In the genomic region with DNA sequence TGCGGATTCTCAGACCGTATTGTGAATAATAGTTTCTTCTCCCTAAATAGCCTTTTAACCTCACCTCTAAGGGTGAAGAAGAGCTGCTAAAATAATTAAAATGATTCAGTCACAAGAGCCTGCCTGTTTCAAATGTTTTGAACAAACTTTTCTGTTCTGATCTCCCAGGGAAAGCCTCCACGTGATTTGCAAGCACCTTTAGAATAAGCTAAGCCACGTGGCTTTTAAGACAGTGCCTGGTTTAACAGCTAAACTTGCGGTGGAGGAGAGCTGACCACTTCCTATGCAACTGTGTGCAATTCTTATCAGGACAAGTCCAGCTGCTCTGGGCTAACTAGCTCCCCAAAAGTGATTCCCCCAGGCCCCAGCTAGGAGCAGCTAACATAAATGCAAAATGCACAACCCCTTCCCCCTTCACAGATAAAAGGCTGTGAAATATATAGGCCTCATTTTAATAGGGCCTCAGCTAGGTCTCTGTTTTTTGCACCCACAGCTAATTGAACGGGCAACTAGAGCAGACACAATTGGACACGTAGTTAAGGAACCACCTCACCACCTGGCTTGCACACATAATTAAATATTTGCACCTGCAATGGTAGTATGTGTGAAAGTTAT, we compare ENCODE assay signal across 1 cellular context.
TF ChIP-seq lines count a peak whose summit lies in the region.

No MANE protein-coding gene starts in this region.

TF ChIP-seq in K562, 482 proteins besides CTCF, POLR2A, EP300 and RAD21 (continued from another document):
- TF ChIP-seq, protein P1, sequence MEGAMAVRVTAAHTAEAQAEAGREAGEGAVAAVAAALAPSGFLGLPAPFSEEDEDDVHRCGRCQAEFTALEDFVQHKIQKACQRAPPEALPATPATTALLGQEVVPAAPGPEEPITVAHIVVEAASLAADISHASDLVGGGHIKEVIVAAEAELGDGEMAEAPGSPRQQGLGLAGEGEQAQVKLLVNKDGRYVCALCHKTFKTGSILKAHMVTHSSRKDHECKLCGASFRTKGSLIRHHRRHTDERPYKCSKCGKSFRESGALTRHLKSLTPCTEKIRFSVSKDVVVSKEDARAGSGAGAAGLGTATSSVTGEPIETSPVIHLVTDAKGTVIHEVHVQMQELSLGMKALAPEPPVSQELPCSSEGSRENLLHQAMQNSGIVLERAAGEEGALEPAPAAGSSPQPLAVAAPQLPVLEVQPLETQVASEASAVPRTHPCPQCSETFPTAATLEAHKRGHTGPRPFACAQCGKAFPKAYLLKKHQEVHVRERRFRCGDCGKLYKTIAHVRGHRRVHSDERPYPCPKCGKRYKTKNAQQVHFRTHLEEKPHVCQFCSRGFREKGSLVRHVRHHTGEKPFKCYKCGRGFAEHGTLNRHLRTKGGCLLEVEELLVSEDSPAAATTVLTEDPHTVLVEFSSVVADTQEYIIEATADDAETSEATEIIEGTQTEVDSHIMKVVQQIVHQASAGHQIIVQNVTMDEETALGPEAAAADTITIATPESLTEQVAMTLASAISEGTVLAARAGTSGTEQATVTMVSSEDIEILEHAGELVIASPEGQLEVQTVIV (CRISPR knock-in tag; IDR thresholded peaks at IDR 0.05; ENCODE audit: borderline replicate concordance) = no peak
- TF ChIP-seq TBP (optimal IDR thresholded peaks at IDR 0.05; ENCODE audit: low read depth, low read length) (no peak), MTA3 (IDR thresholded peaks at IDR 0.05; ENCODE audit: borderline replicate concordance) (peak; percentile 70; the same call in 1 of the 2 replicates), ERF (CRISPR knock-in tag; IDR thresholded peaks at IDR 0.05) (peak; percentile 79; the same call in 1 of the 2 replicates), ZBTB7A (IDR thresholded peaks at IDR 0.05; ENCODE audit: borderline replicate concordance, control insufficient read depth, low read depth, low read length) (peak; percentile 80; the same call in 1 of the 2 replicates), CXXC5 (CRISPR knock-in tag; IDR thresholded peaks at IDR 0.05) (peak; percentile 89), ZZZ3 (IDR thresholded peaks at IDR 0.05) (no peak), HEY1 (CRISPR knock-in tag; IDR thresholded peaks at IDR 0.05; ENCODE audit: borderline replicate concordance) (peak; percentile 25; the same call in 1 of the 2 replicates), ATF6 (CRISPR knock-in tag; IDR thresholded peaks at IDR 0.05) (0 out of 2 replicates have a peak, but pooled peaks have one; percentile 70), MITF (IDR thresholded peaks at IDR 0.05) (peak; percentile 85), CBX5 (IDR thresholded peaks at IDR 0.05; ENCODE audit: borderline replicate concordance, low read depth) (peak; percentile 38; the same call in 1 of the 2 replicates), TBL1XR1 (IDR thresholded peaks at IDR 0.05; ENCODE audit: low read length in 2 of 2) (peak in 1 of 2 experiments; percentile 76; a peak in 2 of 4 replicates), ZNF584 (CRISPR knock-in tag; IDR thresholded peaks at IDR 0.05; ENCODE audit: low read depth) (peak; percentile 80; the same call in 1 of the 2 replicates), CBX1 (IDR thresholded peaks at IDR 0.05; ENCODE audit: low read depth) (peak; percentile 53; the same call in 1 of the 2 replicates), MYBL2 (IDR thresholded peaks at IDR 0.05; ENCODE audit: low read depth) (peak; percentile 82), MYBL2 (CRISPR knock-in tag; IDR thresholded peaks at IDR 0.05; ENCODE audit: borderline replicate concordance) (no peak), ZNF668 (CRISPR knock-in tag; IDR thresholded peaks at IDR 0.05) (peak; percentile 88), MED1 (CRISPR knock-in tag; IDR thresholded peaks at IDR 0.05; ENCODE audit: borderline replicate concordance) (no peak)
- TF ChIP-seq, protein P2, sequence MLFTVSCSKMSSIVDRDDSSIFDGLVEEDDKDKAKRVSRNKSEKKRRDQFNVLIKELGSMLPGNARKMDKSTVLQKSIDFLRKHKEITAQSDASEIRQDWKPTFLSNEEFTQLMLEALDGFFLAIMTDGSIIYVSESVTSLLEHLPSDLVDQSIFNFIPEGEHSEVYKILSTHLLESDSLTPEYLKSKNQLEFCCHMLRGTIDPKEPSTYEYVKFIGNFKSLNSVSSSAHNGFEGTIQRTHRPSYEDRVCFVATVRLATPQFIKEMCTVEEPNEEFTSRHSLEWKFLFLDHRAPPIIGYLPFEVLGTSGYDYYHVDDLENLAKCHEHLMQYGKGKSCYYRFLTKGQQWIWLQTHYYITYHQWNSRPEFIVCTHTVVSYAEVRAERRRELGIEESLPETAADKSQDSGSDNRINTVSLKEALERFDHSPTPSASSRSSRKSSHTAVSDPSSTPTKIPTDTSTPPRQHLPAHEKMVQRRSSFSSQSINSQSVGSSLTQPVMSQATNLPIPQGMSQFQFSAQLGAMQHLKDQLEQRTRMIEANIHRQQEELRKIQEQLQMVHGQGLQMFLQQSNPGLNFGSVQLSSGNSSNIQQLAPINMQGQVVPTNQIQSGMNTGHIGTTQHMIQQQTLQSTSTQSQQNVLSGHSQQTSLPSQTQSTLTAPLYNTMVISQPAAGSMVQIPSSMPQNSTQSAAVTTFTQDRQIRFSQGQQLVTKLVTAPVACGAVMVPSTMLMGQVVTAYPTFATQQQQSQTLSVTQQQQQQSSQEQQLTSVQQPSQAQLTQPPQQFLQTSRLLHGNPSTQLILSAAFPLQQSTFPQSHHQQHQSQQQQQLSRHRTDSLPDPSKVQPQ (CRISPR knock-in tag; IDR thresholded peaks at IDR 0.05; ENCODE audit: borderline replicate concordance) = peak; percentile 82; the same call in 1 of the 2 replicates
